Comparison of ENCODE assay signal across 1 cellular context in genomic region chr2:187593697-187594096, GRCh38.
TF ChIP-seq lines count a peak whose summit lies in the region.

No MANE protein-coding gene starts in this region.

TF ChIP-seq in H1, 55 proteins besides CTCF, POLR2A, EP300 and RAD21:
- TF ChIP-seq TBP (IDR thresholded peaks at IDR 0.05; ENCODE audit: low read depth, low read length) (no peak), ZNF274 (IDR thresholded peaks at IDR 0.05; ENCODE audit: borderline replicate concordance, extremely low read depth, low read length) (no peak), CHD1 (IDR thresholded peaks at IDR 0.05; ENCODE audit: low read depth, low read length) (no peak), JUND (IDR thresholded peaks at IDR 0.05; ENCODE audit: low read length) (no peak), CHD2 (IDR thresholded peaks at IDR 0.05; ENCODE audit: low read length) (no peak), SIRT6 (IDR thresholded peaks at IDR 0.05; ENCODE audit: low read length) (no peak), KDM4A (IDR thresholded peaks at IDR 0.05; ENCODE audit: low read depth, low read length, severe bottlenecking) (no peak), HDAC2 (IDR thresholded peaks at IDR 0.05; ENCODE audit: borderline replicate concordance in 1 of 2, low read depth in 2 of 2, low read length in 2 of 2) (no peak), NANOG (IDR thresholded peaks at IDR 0.05; ENCODE audit: insufficient read depth, low read depth, low read length, poor library complexity, severe bottlenecking) (no peak), CREB1 (IDR thresholded peaks at IDR 0.05) (no peak), TAF7 (optimal IDR thresholded peaks at IDR 0.05; ENCODE audit: borderline replicate concordance, low read depth, low read length) (no peak), RNF2 (IDR thresholded peaks at IDR 0.05; ENCODE audit: borderline replicate concordance, low read depth, low read length, missing control alignments, poor library complexity, severe bottlenecking) (no peak), MAFK (IDR thresholded peaks at IDR 0.05; ENCODE audit: low read depth, low read length) (no peak), SUZ12 (IDR thresholded peaks at IDR 0.05; ENCODE audit: low read length) (no peak), CEBPB (IDR thresholded peaks at IDR 0.05; ENCODE audit: low read depth, low read length) (no peak), FOSL1 (IDR thresholded peaks at IDR 0.05; ENCODE audit: insufficient read depth, low read depth, low read length) (no peak)
